Comparison of ENCODE assay signal across 1 cellular context in the genomic region with DNA sequence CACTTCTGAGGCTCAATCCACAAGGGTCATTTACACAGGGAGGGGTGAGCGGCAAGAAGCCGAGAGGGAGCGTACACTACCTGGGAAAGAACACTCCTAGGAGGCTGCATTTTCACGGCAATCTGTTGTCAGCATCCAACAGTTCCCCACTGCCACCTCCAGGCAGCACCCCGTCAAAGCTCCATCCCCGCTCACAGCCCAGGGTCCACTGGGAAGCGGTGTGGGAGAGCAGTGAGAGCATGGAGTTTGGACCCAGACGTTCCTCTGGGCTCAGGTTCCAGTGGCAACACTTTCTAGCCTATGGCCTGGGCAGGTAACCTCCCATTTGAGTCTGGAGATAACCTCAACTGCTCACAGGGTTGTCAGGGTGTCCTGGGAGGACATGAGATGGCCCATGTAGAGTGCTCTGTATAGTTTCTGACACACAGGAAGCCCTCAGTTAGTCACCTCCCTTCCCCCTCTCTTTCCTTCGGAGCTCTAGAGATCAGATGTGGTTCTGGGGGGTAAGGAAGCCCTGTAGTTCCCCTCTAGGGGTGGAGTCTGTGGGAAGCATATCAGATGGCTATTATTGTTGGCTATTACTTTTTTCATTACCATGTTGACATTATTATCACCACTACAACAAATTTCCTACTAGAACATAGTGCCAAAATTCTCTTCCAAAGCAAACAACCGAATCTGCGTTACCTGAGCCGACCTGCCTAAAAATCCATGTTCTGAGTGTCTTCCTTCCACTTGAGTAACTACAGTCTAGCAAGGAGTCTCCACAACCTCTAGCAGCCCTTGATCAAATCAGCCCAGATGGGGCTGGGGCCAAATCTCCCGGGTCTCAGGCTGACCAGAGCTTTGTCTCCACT.
TF ChIP-seq lines count a peak whose summit lies in the region.

No MANE protein-coding gene starts in this region.

TF ChIP-seq in HepG2, 621 proteins besides CTCF, POLR2A, EP300 and RAD21 (continued from another document and continues in another):
- TF ChIP-seq ZFP36L1 (CRISPR knock-in tag; IDR thresholded peaks at IDR 0.05) (no peak), AKNA (CRISPR knock-in tag; IDR thresholded peaks at IDR 0.05; ENCODE audit: borderline replicate concordance) (no peak), PAXIP1 (CRISPR knock-in tag; conservative IDR thresholded peaks at IDR 0.05) (peak; percentile 41; the same call in 1 of the 2 replicates), TARDBP (CRISPR knock-in tag; IDR thresholded peaks at IDR 0.05) (0 out of 2 replicates have a peak, but pooled peaks have one; percentile 14), ZNF562 (CRISPR knock-in tag; IDR thresholded peaks at IDR 0.05; ENCODE audit: borderline replicate concordance) (no peak), DZIP1 (CRISPR knock-in tag; IDR thresholded peaks at IDR 0.05) (no peak), GTF2F1 (IDR thresholded peaks at IDR 0.05; ENCODE audit: low read length) (no peak), ZNF224 (CRISPR knock-in tag; IDR thresholded peaks at IDR 0.05) (no peak), ZSCAN22 (CRISPR knock-in tag; IDR thresholded peaks at IDR 0.05) (no peak), ARHGAP35 (CRISPR knock-in tag; IDR thresholded peaks at IDR 0.05; ENCODE audit: borderline replicate concordance) (no peak), ZBTB2 (CRISPR knock-in tag; IDR thresholded peaks at IDR 0.05; ENCODE audit: low read depth) (no peak), SCMH1 (CRISPR knock-in tag; IDR thresholded peaks at IDR 0.05; ENCODE audit: borderline replicate concordance) (no peak), FOXA1 (IDR thresholded peaks at IDR 0.05) (no peak), FOXA1 (CRISPR knock-in tag; IDR thresholded peaks at IDR 0.05) (no peak), ZFP62 (CRISPR knock-in tag; IDR thresholded peaks at IDR 0.05) (no peak), ZNF276 (CRISPR knock-in tag; IDR thresholded peaks at IDR 0.05; ENCODE audit: low read depth) (no peak)
- TF ChIP-seq, protein P1, sequence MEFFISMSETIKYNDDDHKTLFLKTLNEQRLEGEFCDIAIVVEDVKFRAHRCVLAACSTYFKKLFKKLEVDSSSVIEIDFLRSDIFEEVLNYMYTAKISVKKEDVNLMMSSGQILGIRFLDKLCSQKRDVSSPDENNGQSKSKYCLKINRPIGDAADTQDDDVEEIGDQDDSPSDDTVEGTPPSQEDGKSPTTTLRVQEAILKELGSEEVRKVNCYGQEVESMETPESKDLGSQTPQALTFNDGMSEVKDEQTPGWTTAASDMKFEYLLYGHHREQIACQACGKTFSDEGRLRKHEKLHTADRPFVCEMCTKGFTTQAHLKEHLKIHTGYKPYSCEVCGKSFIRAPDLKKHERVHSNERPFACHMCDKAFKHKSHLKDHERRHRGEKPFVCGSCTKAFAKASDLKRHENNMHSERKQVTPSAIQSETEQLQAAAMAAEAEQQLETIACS (CRISPR knock-in tag; IDR thresholded peaks at IDR 0.05), result no peak
- TF ChIP-seq, protein P2, sequence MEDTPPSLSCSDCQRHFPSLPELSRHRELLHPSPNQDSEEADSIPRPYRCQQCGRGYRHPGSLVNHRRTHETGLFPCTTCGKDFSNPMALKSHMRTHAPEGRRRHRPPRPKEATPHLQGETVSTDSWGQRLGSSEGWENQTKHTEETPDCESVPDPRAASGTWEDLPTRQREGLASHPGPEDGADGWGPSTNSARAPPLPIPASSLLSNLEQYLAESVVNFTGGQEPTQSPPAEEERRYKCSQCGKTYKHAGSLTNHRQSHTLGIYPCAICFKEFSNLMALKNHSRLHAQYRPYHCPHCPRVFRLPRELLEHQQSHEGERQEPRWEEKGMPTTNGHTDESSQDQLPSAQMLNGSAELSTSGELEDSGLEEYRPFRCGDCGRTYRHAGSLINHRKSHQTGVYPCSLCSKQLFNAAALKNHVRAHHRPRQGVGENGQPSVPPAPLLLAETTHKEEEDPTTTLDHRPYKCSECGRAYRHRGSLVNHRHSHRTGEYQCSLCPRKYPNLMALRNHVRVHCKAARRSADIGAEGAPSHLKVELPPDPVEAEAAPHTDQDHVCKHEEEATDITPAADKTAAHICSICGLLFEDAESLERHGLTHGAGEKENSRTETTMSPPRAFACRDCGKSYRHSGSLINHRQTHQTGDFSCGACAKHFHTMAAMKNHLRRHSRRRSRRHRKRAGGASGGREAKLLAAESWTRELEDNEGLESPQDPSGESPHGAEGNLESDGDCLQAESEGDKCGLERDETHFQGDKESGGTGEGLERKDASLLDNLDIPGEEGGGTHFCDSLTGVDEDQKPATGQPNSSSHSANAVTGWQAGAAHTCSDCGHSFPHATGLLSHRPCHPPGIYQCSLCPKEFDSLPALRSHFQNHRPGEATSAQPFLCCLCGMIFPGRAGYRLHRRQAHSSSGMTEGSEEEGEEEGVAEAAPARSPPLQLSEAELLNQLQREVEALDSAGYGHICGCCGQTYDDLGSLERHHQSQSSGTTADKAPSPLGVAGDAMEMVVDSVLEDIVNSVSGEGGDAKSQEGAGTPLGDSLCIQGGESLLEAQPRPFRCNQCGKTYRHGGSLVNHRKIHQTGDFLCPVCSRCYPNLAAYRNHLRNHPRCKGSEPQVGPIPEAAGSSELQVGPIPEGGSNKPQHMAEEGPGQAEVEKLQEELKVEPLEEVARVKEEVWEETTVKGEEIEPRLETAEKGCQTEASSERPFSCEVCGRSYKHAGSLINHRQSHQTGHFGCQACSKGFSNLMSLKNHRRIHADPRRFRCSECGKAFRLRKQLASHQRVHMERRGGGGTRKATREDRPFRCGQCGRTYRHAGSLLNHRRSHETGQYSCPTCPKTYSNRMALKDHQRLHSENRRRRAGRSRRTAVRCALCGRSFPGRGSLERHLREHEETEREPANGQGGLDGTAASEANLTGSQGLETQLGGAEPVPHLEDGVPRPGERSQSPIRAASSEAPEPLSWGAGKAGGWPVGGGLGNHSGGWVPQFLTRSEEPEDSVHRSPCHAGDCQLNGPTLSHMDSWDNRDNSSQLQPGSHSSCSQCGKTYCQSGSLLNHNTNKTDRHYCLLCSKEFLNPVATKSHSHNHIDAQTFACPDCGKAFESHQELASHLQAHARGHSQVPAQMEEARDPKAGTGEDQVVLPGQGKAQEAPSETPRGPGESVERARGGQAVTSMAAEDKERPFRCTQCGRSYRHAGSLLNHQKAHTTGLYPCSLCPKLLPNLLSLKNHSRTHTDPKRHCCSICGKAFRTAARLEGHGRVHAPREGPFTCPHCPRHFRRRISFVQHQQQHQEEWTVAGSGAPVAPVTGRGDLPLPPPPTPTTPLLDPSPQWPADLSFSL (CRISPR knock-in tag; IDR thresholded peaks at IDR 0.05), result no peak
- TF ChIP-seq, protein P3, sequence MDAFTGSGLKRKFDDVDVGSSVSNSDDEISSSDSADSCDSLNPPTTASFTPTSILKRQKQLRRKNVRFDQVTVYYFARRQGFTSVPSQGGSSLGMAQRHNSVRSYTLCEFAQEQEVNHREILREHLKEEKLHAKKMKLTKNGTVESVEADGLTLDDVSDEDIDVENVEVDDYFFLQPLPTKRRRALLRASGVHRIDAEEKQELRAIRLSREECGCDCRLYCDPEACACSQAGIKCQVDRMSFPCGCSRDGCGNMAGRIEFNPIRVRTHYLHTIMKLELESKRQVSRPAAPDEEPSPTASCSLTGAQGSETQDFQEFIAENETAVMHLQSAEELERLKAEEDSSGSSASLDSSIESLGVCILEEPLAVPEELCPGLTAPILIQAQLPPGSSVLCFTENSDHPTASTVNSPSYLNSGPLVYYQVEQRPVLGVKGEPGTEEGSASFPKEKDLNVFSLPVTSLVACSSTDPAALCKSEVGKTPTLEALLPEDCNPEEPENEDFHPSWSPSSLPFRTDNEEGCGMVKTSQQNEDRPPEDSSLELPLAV (CRISPR knock-in tag; conservative IDR thresholded peaks at IDR 0.05; ENCODE audit: low read depth), result no peak
- TF ChIP-seq, protein P4, sequence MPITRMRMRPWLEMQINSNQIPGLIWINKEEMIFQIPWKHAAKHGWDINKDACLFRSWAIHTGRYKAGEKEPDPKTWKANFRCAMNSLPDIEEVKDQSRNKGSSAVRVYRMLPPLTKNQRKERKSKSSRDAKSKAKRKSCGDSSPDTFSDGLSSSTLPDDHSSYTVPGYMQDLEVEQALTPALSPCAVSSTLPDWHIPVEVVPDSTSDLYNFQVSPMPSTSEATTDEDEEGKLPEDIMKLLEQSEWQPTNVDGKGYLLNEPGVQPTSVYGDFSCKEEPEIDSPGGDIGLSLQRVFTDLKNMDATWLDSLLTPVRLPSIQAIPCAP (CRISPR knock-in tag; IDR thresholded peaks at IDR 0.05; ENCODE audit: low read depth), result no peak
